In the genomic region with DNA sequence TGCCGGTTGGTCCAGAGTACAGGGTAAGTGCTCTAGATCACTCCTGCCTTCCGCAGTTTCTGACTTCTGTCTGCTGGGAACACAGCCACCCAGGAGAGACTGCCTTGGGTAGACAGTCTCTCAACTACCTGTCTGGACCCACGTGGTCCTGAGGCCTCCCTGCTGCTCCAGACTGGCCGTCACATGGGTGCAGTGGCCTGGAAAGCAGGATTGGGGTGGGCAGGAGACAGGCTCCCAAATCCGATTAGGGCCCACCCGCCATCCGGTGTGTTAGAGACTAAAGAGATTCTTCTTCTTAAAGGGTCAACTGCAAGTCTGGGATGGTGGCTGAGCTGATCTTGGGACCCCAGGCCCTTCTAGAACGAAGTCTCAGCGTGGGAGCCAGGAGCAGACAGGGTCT, we compare ENCODE assay signal across 17 cellular contexts.
DNase-seq lines count a peak whose midpoint lies in the region; ATAC-seq, FAIRE-seq and TF ChIP-seq lines count a peak whose summit lies in the region.
"Had no signal": no experiment of that assay in that cellular context is flagged by ENCODE, and none has a peak within 500 bp of the region (broad histone marks: within the 10 kb centered on the region; RNA-seq: fewer than 3 reads in every experiment).

No MANE protein-coding gene starts in this region.

- H3K4me2 ChIP-seq in H1 (ENCODE audit: insufficient read depth in 1 of 2, low read depth in 2 of 2, low read length in 2 of 2), result no peak overlapping the region
- H3K4me2 ChIP-seq: BLaER1, PC-9 had no signal

- TF ChIP-seq POLR2A in H1 (IDR thresholded peaks at IDR 0.05; ENCODE audit: control extremely low read depth in 1 of 2, low read depth in 2 of 2, low read length in 2 of 2), result no peak

- no peak overlapping the region for H2BK15ac ChIP-seq in H1 (ENCODE audit: low read length)

- ATAC-seq in naive thymus-derived CD4-positive, alpha-beta T cell, result no peak
- ATAC-seq in GM21529 (IDR thresholded peaks at IDR 0.05; ENCODE audit: unreplicated experiment), result no peak
- ATAC-seq: HCT116 had no signal

- H3K4me3 ChIP-seq in H1 (ENCODE audit: extremely low read depth in 1 of 4, insufficient read depth in 2 of 4, low read depth in 3 of 4, low read length in 4 of 4) (no peak overlapping the region), retinal pigment epithelial cell (ENCODE audit: low read length) (no peak overlapping the region)
- H3K4me3 ChIP-seq in naive thymus-derived CD4-positive, alpha-beta T cell (ENCODE audit: low read length), result no peak overlapping the region
- no peak overlapping the region for H3K4me3 ChIP-seq in CD8-positive, alpha-beta memory T cell (ENCODE audit: low read length)
- H3K4me3 ChIP-seq: BLaER1, PC-9 had no signal

- POLR2A ChIA-PET in H1 (lab: Charles Lee; ENCODE audit: partially characterized antibody), result interaction anchor here (1.0 to 1.2 kb wide), 2 partner anchors 10 to 110 kb away, joined by 3 read pairs; no protein-coding TSS in a partner anchor
- POLR2A ChIA-PET in naive thymus-derived CD4-positive, alpha-beta T cell (lab: Charles Lee), result no interaction called here
- POLR2A ChIA-PET in CD8-positive, alpha-beta memory T cell (lab: Charles Lee), result no interaction called here

- no peaks in the 10 kb centered on the region for H3K79me1 ChIP-seq in H1 (ENCODE audit: low read depth, low read length)

- 92% methylated on average over 9 of the region's 9 CpGs; no CpG with 5 or more reads in 1 of the 2 experiments for WGBS in H1 (ENCODE audit: extremely low coverage in 1 of 2, insufficient coverage in 1 of 2, insufficient read length in 1 of 2, insufficient replicate concordance in 2 of 2, low coverage in 1 of 2, low lambda C conversion rate in 2 of 2, missing lambda C conversion rate in 1 of 2), 2 experiments

- DNase-seq in activated CD4-positive, alpha-beta T cell treated with anti-CD3 and anti-CD28 coated beads, Interleukin-2, amount 10 ng/mL, durations not matched to agents 24 days and 14 days, result no peak
- no peak for DNase-seq in activated CD4-positive, alpha-beta T cell treated with anti-CD3 and anti-CD28 coated beads, Interleukin-2, amount 50 U/mL, for 4 hours
- DNase-seq in H1 (ENCODE audit: low read depth in 1 of 2, low spot score in 2 of 2) (no peak), retinal pigment epithelial cell (ENCODE audit: low read depth) (peak; percentile 93), GM19239 (ENCODE audit: insufficient read length, low spot score) (no peak)
- no peak for DNase-seq in naive thymus-derived CD4-positive, alpha-beta T cell
- no peak for DNase-seq in CD8-positive, alpha-beta memory T cell
- DNase-seq: KG1, NCI-H1048, NCI-H2227 treated with DMSO at 0.1 percent for 48 hours, NCI-H526 treated with DMSO at 0.1 percent for 48 hours, PC-9 had no signal

- no peaks in the 10 kb centered on the region for H3K9me3 Mint-ChIP-seq in activated CD4-positive, alpha-beta T cell treated with anti-CD3 and anti-CD28 coated beads, Interleukin-2, amount 10 ng/mL, durations not matched to agents 24 days and 14 days
- H3K9me3 Mint-ChIP-seq in naive thymus-derived CD4-positive, alpha-beta T cell, result no peaks in the 10 kb centered on the region
- no peaks in the 10 kb centered on the region for H3K9me3 Mint-ChIP-seq in CD8-positive, alpha-beta memory T cell

- no peak for TF ChIP-seq EP300 in H1 (IDR thresholded peaks at IDR 0.05; ENCODE audit: borderline replicate concordance in 1 of 2, low read depth in 2 of 2, low read length in 2 of 2)

- peak overlapping the region; percentile 96; the same call in 1 of the 2 replicates for H2BK12ac ChIP-seq in H1 (ENCODE audit: low read depth, low read length)

- H3K14ac ChIP-seq in H1 (ENCODE audit: insufficient read length), result no peak overlapping the region

- peak overlapping the region; percentile 8 for H3K27ac Mint-ChIP-seq in activated CD4-positive, alpha-beta T cell treated with anti-CD3 and anti-CD28 coated beads, Interleukin-2, amount 10 ng/mL, durations not matched to agents 24 days and 14 days
- peak overlapping the region in 2 of 9 donors; percentile 26 to 57 for H3K27ac Mint-ChIP-seq in naive thymus-derived CD4-positive, alpha-beta T cell
- no peak overlapping the region for H3K27ac Mint-ChIP-seq in CD8-positive, alpha-beta memory T cell

- FAIRE-seq in H1 (lab: Jason Lieb, UNC), result no peak
- FAIRE-seq in GM19239 (lab: Jason Lieb, UNC), result no peak
- FAIRE-seq: HTR-8/SVneo had no signal

- H4K20me1 ChIP-seq in H1 (replicated peaks in 1 of 2; ENCODE audit: control insufficient read depth in 1 of 2, insufficient read depth in 2 of 2, low read length in 2 of 2), result no peaks in the 10 kb centered on the region
- H4K20me1 ChIP-seq: BLaER1 had no signal

- no peak overlapping the region for H3K27ac ChIP-seq in H1 (ENCODE audit: low read depth, low read length)
- no peak overlapping the region for H3K27ac ChIP-seq in naive thymus-derived CD4-positive, alpha-beta T cell (ENCODE audit: low read depth, low read length)
- no peak overlapping the region for H3K27ac ChIP-seq in CD8-positive, alpha-beta memory T cell (ENCODE audit: low read depth, low read length)
- H3K27ac ChIP-seq: 22Rv1, BLaER1, PC-9 had no signal

- H2BK120ac ChIP-seq in H1 (replicated peaks; ENCODE audit: low read depth, low read length), result no peak overlapping the region

- TF ChIP-seq RAD21 in H1 (IDR thresholded peaks at IDR 0.05 in 1 of 2, conservative IDR thresholded peaks at IDR 0.05 in 1 of 2; ENCODE audit: low read depth in 2 of 2, low read length in 2 of 2), result no peak

- peaks cover 4% of the 10 kb centered on the region for H3K4me1 Mint-ChIP-seq in activated CD4-positive, alpha-beta T cell treated with anti-CD3 and anti-CD28 coated beads, Interleukin-2, amount 10 ng/mL, durations not matched to agents 24 days and 14 days
- H3K4me1 Mint-ChIP-seq in naive thymus-derived CD4-positive, alpha-beta T cell, result peaks cover 6 to 17% (median 8%) of the 10 kb centered on the region in 7 donors
- H3K4me1 Mint-ChIP-seq in CD8-positive, alpha-beta memory T cell, result peaks cover 7 to 18% (median 7%) of the 10 kb centered on the region in 3 donors

- H2BK5ac ChIP-seq in H1 (ENCODE audit: low read depth, low read length), result no peak overlapping the region

- H3K36me3 Mint-ChIP-seq in activated CD4-positive, alpha-beta T cell treated with anti-CD3 and anti-CD28 coated beads, Interleukin-2, amount 10 ng/mL, durations not matched to agents 24 days and 14 days (ENCODE audit: low read depth), result no peaks in the 10 kb centered on the region
- H3K36me3 Mint-ChIP-seq in naive thymus-derived CD4-positive, alpha-beta T cell, result no peaks in the 10 kb centered on the region
- no peaks in the 10 kb centered on the region for H3K36me3 Mint-ChIP-seq in CD8-positive, alpha-beta memory T cell

- H2AFZ ChIP-seq in H1 (ENCODE audit: low read length), result no peak overlapping the region
- H2AFZ ChIP-seq: PC-9 had no signal

- H4K8ac ChIP-seq in H1 (ENCODE audit: extremely low read depth, insufficient read depth, low read length), result no peak overlapping the region

- no peaks in the 10 kb centered on the region; the same call in 1 of the 2 replicates for H3K23me2 ChIP-seq in H1 (ENCODE audit: low read depth, low read length)

- no peak overlapping the region for H3K4ac ChIP-seq in H1 (replicated peaks; ENCODE audit: insufficient read length, low read depth, low read length)

- TF ChIP-seq CTCF in H1 (IDR thresholded peaks at IDR 0.05; ENCODE audit: control extremely low read depth in 1 of 3, insufficient read depth in 1 of 3, low read depth in 1 of 3, low read length in 3 of 3) (no peak), retinal pigment epithelial cell (conservative IDR thresholded peaks at IDR 0.05; ENCODE audit: low read depth, low read length) (no peak)

- H3K27me3 Mint-ChIP-seq in activated CD4-positive, alpha-beta T cell treated with anti-CD3 and anti-CD28 coated beads, Interleukin-2, amount 10 ng/mL, durations not matched to agents 24 days and 14 days, result peaks cover 9% of the 10 kb centered on the region
- peaks cover 0 to 8% (median 0%) of the 10 kb centered on the region in 5 donors for H3K27me3 Mint-ChIP-seq in naive thymus-derived CD4-positive, alpha-beta T cell
- no peaks in the 10 kb centered on the region for H3K27me3 Mint-ChIP-seq in CD8-positive, alpha-beta memory T cell

- no peak overlapping the region for H3K9ac ChIP-seq in H1 (replicated peaks in 1 of 4; ENCODE audit: extremely low read depth in 1 of 4, low read depth in 3 of 4, low read length in 3 of 4)
- H3K9ac ChIP-seq: BLaER1 had no signal

- H2BK20ac ChIP-seq in H1 (ENCODE audit: low read length), result peak overlapping the region; percentile 82; the same call in 1 of the 2 replicates

- no peaks in the 10 kb centered on the region for H3K36me3 ChIP-seq in H1 (ENCODE audit: control insufficient read depth in 2 of 4, insufficient read depth in 4 of 4, low read length in 3 of 4)
- H3K36me3 ChIP-seq in naive thymus-derived CD4-positive, alpha-beta T cell (ENCODE audit: control insufficient read depth in 2 of 3, insufficient read depth in 3 of 3, low read length in 3 of 3), result no peaks in the 10 kb centered on the region
- H3K36me3 ChIP-seq in CD8-positive, alpha-beta memory T cell (ENCODE audit: insufficient read depth, low read length), result no peaks in the 10 kb centered on the region
- H3K36me3 ChIP-seq: BLaER1 had no signal

- CTCF ChIA-PET in H1 (lab: Charles Lee; ENCODE audit: partially characterized antibody), result interaction anchor here (1.2 to 11.7 kb wide), 3 partner anchors 104 to 153 kb away, joined by 4 to 136 read pairs (median 19); no protein-coding TSS in a partner anchor
- CTCF ChIA-PET in naive thymus-derived CD4-positive, alpha-beta T cell (lab: Charles Lee), result interaction anchor here (1.0 to 1.5 kb wide), 2 partner anchors 144 to 154 kb away, joined by 3 read pairs; no protein-coding TSS in a partner anchor
- CTCF ChIA-PET in CD8-positive, alpha-beta memory T cell (lab: Charles Lee), result interaction anchor here (0.7 kb wide), 1 partner anchor 153 kb away, joined by 3 read pairs; no protein-coding TSS in a partner anchor

- peaks cover 0 to 4% (median 2%) of the 10 kb centered on the region in 4 experiments; a peak in 5 of 7 replicates for H3K27me3 ChIP-seq in H1 (replicated peaks in 1 of 4; ENCODE audit: control insufficient read depth in 3 of 4, extremely low read depth in 1 of 4, insufficient read depth in 3 of 4, low read length in 3 of 4)
- H3K27me3 ChIP-seq in naive thymus-derived CD4-positive, alpha-beta T cell (ENCODE audit: control insufficient read depth in 2 of 2, insufficient read depth in 2 of 2, low read length in 2 of 2), result no peaks in the 10 kb centered on the region
- no peaks in the 10 kb centered on the region for H3K27me3 ChIP-seq in CD8-positive, alpha-beta memory T cell (ENCODE audit: insufficient read depth, low read length, poor library complexity, severe bottlenecking)

- H2AK5ac ChIP-seq in H1 (ENCODE audit: low read depth, low read length), result peak overlapping the region; percentile 69; the same call in 1 of the 2 replicates

- H3K56ac ChIP-seq in H1 (replicated peaks; ENCODE audit: insufficient read length, low read depth, low read length), result no peak overlapping the region

- H3K4me3 Mint-ChIP-seq in activated CD4-positive, alpha-beta T cell treated with anti-CD3 and anti-CD28 coated beads, Interleukin-2, amount 10 ng/mL, durations not matched to agents 24 days and 14 days, result no peak overlapping the region
- H3K4me3 Mint-ChIP-seq in naive thymus-derived CD4-positive, alpha-beta T cell, result peak overlapping the region in 6 of 10 donors; percentile 18 to 76 (median 46)
- peak overlapping the region in 2 of 7 donors; percentile 12 to 39 for H3K4me3 Mint-ChIP-seq in CD8-positive, alpha-beta memory T cell

- H3K4me1 ChIP-seq in H1 (replicated peaks in 1 of 4; ENCODE audit: control insufficient read depth in 3 of 4, insufficient read depth in 4 of 4, low read length in 3 of 4), result peaks cover 0 to 29% (median 20%) of the 10 kb centered on the region in 4 experiments; a peak in 6 of 7 replicates
- H3K4me1 ChIP-seq in naive thymus-derived CD4-positive, alpha-beta T cell (ENCODE audit: control insufficient read depth in 2 of 2, insufficient read depth in 2 of 2, low read length in 2 of 2), result peaks cover 5% of the 10 kb centered on the region in 2 donors
- peaks cover 5% of the 10 kb centered on the region for H3K4me1 ChIP-seq in CD8-positive, alpha-beta memory T cell (ENCODE audit: insufficient read depth, low read length)

- no peaks in the 10 kb centered on the region for H3K9me3 ChIP-seq in H1 (ENCODE audit: insufficient read depth in 2 of 2, low read depth in 1 of 2, low read length in 1 of 2)
- H3K9me3 ChIP-seq in naive thymus-derived CD4-positive, alpha-beta T cell (ENCODE audit: control insufficient read depth in 2 of 3, low read length in 3 of 3), result no peaks in the 10 kb centered on the region
- H3K9me3 ChIP-seq in CD8-positive, alpha-beta memory T cell (ENCODE audit: low read length), result no peaks in the 10 kb centered on the region
- H3K9me3 ChIP-seq: BLaER1 had no signal

- H3K23ac ChIP-seq in H1 (ENCODE audit: insufficient read length), result no peak overlapping the region

- intact Hi-C loops in activated CD4-positive, alpha-beta T cell treated with anti-CD3 and anti-CD28 coated beads, Interleukin-2, amount 10 ng/mL, durations not matched to agents 24 days and 14 days (cut with micrococcal nuclease), result no loop called here
- intact Hi-C loops in naive thymus-derived CD4-positive, alpha-beta T cell (cut with micrococcal nuclease), result no loop called here

- H3K79me2 ChIP-seq in H1 (ENCODE audit: control insufficient read depth in 1 of 2, insufficient read depth in 2 of 2, low read length in 2 of 2), result no peaks in the 10 kb centered on the region

- no peak overlapping the region for H4K5ac ChIP-seq in H1 (ENCODE audit: insufficient read length, low read depth, low read length)

- H4K91ac ChIP-seq in H1 (replicated peaks; ENCODE audit: insufficient read length, low read length), result peak overlapping the region; percentile 66

- peak overlapping the region; percentile 32; the same call in 1 of the 2 replicates for H3K18ac ChIP-seq in H1 (ENCODE audit: extremely low read depth, low read length)
